7 cellular contexts compared by ENCODE assay signal in the genomic region with DNA sequence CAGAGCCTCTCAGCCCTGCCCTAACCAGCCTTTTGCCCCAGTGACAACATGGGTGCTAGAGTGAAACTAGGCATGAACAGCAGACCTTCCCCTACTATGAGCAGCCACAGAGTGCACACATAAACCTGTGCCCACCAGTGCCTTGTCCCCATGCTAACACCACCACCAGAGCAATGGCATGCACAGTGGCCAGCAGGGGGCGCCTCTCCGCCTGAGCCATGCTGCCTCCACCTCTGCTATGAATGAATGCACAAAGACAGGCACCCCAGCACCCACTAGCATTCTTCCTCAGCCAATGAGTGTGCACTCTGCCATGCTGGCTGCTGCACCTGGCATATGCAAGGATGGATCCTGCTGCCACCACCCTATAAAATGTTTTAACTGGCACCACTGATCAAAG.
DNase-seq lines count a peak whose midpoint lies in the region; ATAC-seq and TF ChIP-seq lines count a peak whose summit lies in the region.

No MANE protein-coding gene starts in this region.

- H3K4me3 ChIP-seq in GM12865 (ENCODE audit: low read depth, low read length) (no peak overlapping the region), MM.1S (ENCODE audit: low read length) (no peak overlapping the region), astrocyte of the cerebellum (ENCODE audit: low read depth, low read length) (no peak overlapping the region), smooth muscle cell (no peak overlapping the region)

- H3K36me3 ChIP-seq in MM.1S (replicated peaks; ENCODE audit: insufficient read depth, low read length) (no peaks in the 10 kb centered on the region), smooth muscle cell (ENCODE audit: low read depth) (no peaks in the 10 kb centered on the region)

- H3K27me3 ChIP-seq in MM.1S (replicated peaks; ENCODE audit: insufficient read depth, low read length) (no peaks in the 10 kb centered on the region), smooth muscle cell (ENCODE audit: low read depth) (no peaks in the 10 kb centered on the region)

- H3K27ac ChIP-seq in MM.1S (ENCODE audit: low read length), result no peak overlapping the region
- H3K27ac ChIP-seq in smooth muscle cell (ENCODE audit: low read depth), result no peak overlapping the region

- no peaks in the 10 kb centered on the region for H3K4me1 ChIP-seq in MM.1S (ENCODE audit: low read length)
- no peaks in the 10 kb centered on the region for H3K4me1 ChIP-seq in smooth muscle cell (ENCODE audit: low read depth)

- H3K9me3 ChIP-seq in MM.1S (replicated peaks; ENCODE audit: insufficient read depth, low read length) (no peaks in the 10 kb centered on the region), smooth muscle cell (replicated peaks; ENCODE audit: low read depth) (no peaks in the 10 kb centered on the region)

- H3K4me2 ChIP-seq in MM.1S (ENCODE audit: low read depth, low read length), result no peak overlapping the region
- no peak overlapping the region for H3K4me2 ChIP-seq in smooth muscle cell

- in situ Hi-C loops in astrocyte of the cerebellum (cut with HindIII; ENCODE audit: low sequenced_read_pairs), result no loop called here

- H2AFZ ChIP-seq in MM.1S (ENCODE audit: low read length) (no peak overlapping the region), smooth muscle cell (ENCODE audit: low read depth) (no peak overlapping the region)

- H3F3A ChIP-seq in MM.1S (ENCODE audit: insufficient read depth, low read length) (no peaks in the 10 kb centered on the region), smooth muscle cell (ENCODE audit: low read depth) (no peaks in the 10 kb centered on the region)

- H3K9me2 ChIP-seq in MM.1S (replicated peaks; ENCODE audit: insufficient read depth, low read length), result no peaks in the 10 kb centered on the region

- H3K9ac ChIP-seq in MM.1S (ENCODE audit: low read length) (no peak overlapping the region), smooth muscle cell (ENCODE audit: low read depth) (no peak overlapping the region)

- H4K20me1 ChIP-seq in MM.1S (ENCODE audit: insufficient read depth, low read length) (no peaks in the 10 kb centered on the region), smooth muscle cell (ENCODE audit: low read depth) (no peaks in the 10 kb centered on the region)

- WGBS in smooth muscle cell (ENCODE audit: low lambda C conversion rate), result 10% methylated on average over 2 of the region's 2 CpGs

- H3K79me2 ChIP-seq in MM.1S (ENCODE audit: low read length) (no peaks in the 10 kb centered on the region), smooth muscle cell (ENCODE audit: low read depth) (no peaks in the 10 kb centered on the region)

- peak; percentile 0 for DNase-seq in GM12865 (ENCODE audit: low read depth)
- DNase-seq in MM.1S, result no peak
- DNase-seq in astrocyte of the cerebellum (ENCODE audit: low read depth), result no peak
- DNase-seq in smooth muscle cell (lab: John Stamatoyannopoulos, UW; ENCODE audit: unreplicated experiment), result no peak
- no peak for DNase-seq in NCI-H1417 (lab: John Stamatoyannopoulos, UW)
- DNase-seq in omental fat pad (ENCODE audit: low spot score), result no peak
- no peak for DNase-seq in kidney tubule cell (ENCODE audit: low spot score)

- ATAC-seq in omental fat pad (ENCODE audit: low FRiP score), result no peak

- no peak for TF ChIP-seq CTCF in GM12865 (IDR thresholded peaks at IDR 0.05; ENCODE audit: insufficient read depth, low read depth, low read length, missing control alignments)
- peak; percentile 32 for TF ChIP-seq CTCF in MM.1S (IDR thresholded peaks at IDR 0.05; ENCODE audit: low read length)
- peak; percentile 13 for TF ChIP-seq CTCF in astrocyte of the cerebellum (IDR thresholded peaks at IDR 0.05; ENCODE audit: low read depth, low read length, missing control alignments)
- TF ChIP-seq CTCF in smooth muscle cell (IDR thresholded peaks at IDR 0.05; ENCODE audit: borderline replicate concordance, insufficient read depth, poor library complexity, severe bottlenecking), result peak; percentile 34
- TF ChIP-seq CTCF in omental fat pad (IDR thresholded peaks at IDR 0.05), result no peak

Comparison
In these comparisons a context has a peak if more than half of its experiments do, and no peak if none do; other contexts are left out.
1. CTCF ChIP-seq: peak in MM.1S (single experiment), astrocyte of the cerebellum (single experiment) and smooth muscle cell (single experiment); none in GM12865 (single experiment) and omental fat pad (0 of 3).